Comparison of ENCODE assay signal across 16 cellular contexts in the genomic region with DNA sequence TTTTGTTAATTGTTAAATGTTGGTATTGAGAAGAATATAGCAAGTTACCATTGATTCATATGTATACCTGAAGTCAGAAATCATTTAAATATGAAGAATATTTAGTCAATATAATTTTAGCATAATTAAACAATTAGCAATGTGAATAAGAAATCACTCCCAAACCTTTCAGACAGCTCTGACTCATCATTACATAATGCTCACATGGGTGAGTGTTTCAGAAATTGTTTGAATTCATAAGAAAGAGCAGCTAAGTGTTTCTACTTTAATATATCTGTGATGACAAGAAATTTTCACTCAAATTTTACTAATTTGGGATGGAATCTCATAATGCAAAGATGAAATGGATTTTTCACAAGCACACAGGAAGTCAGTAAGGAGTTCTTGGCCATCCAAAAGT. TPM values are rescaled to one million over a fixed set of nuclear protein-coding genes. Genes with fewer than 3 reads are reported as not detected.
DNase-seq lines count a peak whose midpoint lies in the region; ATAC-seq and TF ChIP-seq lines count a peak whose summit lies in the region.
"Had no signal": no experiment of that assay in that cellular context is flagged by ENCODE, and none has a peak within 500 bp of the region (broad histone marks: within the 10 kb centered on the region; RNA-seq: fewer than 3 reads in every experiment).

No MANE protein-coding gene starts in this region.

- no peak overlapping the region for H3K4me3 ChIP-seq in breast epithelium
- H3K4me3 ChIP-seq in fibroblast of mammary gland (ENCODE audit: control insufficient read depth, low read depth, low read length) = no peak overlapping the region
- H3K4me3 ChIP-seq: adrenal gland, tibial artery had no signal

- CTCF ChIA-PET in MCF 10A (lab: Yijun Ruan, JAX) = interaction anchor here (0.8 to 1.7 kb wide), 3 partner anchors 26 to 44 kb away, joined by 3 to 7 read pairs (median 4); no protein-coding TSS in a partner anchor
- CTCF ChIA-PET in RWPE1 (lab: Yijun Ruan, JAX) = no interaction called here
- CTCF ChIA-PET in activated naive CD4-positive, alpha-beta T cell treated with anti-CD3 and anti-CD28 coated beads, Interleukin-2, amount 10 ng/mL, durations not matched to agents 7 days and 5 days (lab: Charles Lee) = interaction anchor here (1.5 kb wide), 1 partner anchor 13 kb away, joined by 3 read pairs; no protein-coding TSS in a partner anchor

- DNase-seq in MCF 10A (ENCODE audit: unreplicated experiment) (peak; percentile 41), breast epithelium (ENCODE audit: low spot score in 2 of 2) (no peak), RWPE1 (ENCODE audit: low spot score) (peak; percentile 55), fibroblast of mammary gland (ENCODE audit: low read depth) (peak; percentile 44), CD14-positive monocyte (ENCODE audit: low spot score) (no peak)
- no peak for DNase-seq in activated naive CD4-positive, alpha-beta T cell treated with anti-CD3 and anti-CD28 coated beads, Interleukin-2, amount 10 ng/mL, durations not matched to agents 7 days and 5 days
- no peak for DNase-seq in activated CD4-positive, alpha-beta T cell treated with anti-CD3 and anti-CD28 coated beads, Interleukin-2, amount 10 ng/mL, durations not matched to agents 24 days and 14 days
- DNase-seq: activated CD4-positive, alpha-beta T cell treated with anti-CD3 and anti-CD28 coated beads for 48 hours; activated T-cell treated with anti-CD3 and anti-CD28 coated beads, Interleukin-2, amount 50 U/mL, for 4 hours; adrenal gland; immature natural killer cell; T-helper 1 cell; tibial artery had no signal

- H3K9me3 Mint-ChIP-seq in MCF 10A (ENCODE audit: unreplicated experiment) = no peaks in the 10 kb centered on the region
- no peaks in the 10 kb centered on the region for H3K9me3 Mint-ChIP-seq in activated naive CD4-positive, alpha-beta T cell treated with anti-CD3 and anti-CD28 coated beads, Interleukin-2, amount 10 ng/mL, durations not matched to agents 7 days and 5 days
- peaks cover 0 to 3% (median 0%) of the 10 kb centered on the region in 7 donors for H3K9me3 Mint-ChIP-seq in CD14-positive monocyte
- H3K9me3 Mint-ChIP-seq in activated CD4-positive, alpha-beta T cell treated with anti-CD3 and anti-CD28 coated beads, Interleukin-2, amount 10 ng/mL, durations not matched to agents 24 days and 14 days = no peaks in the 10 kb centered on the region
- H3K9me3 Mint-ChIP-seq: activated T-cell treated with anti-CD3 and anti-CD28 coated beads, Interleukin-2, amount 50 U/mL, for 4 hours; dendritic cell treated with granulocyte-macrophage colony-stimulating factor and Interleukin-4, amounts not matched to agents 40 ng/mL and 50 ng/mL, for 4 days had no signal

- H3K36me3 Mint-ChIP-seq in MCF 10A (ENCODE audit: insufficient read depth, unreplicated experiment) (no peaks in the 10 kb centered on the region), CD14-positive monocyte (peaks cover 0 to 6% of the 10 kb centered on the region in 2 donors)
- peaks cover 4% of the 10 kb centered on the region for H3K36me3 Mint-ChIP-seq in activated naive CD4-positive, alpha-beta T cell treated with anti-CD3 and anti-CD28 coated beads, Interleukin-2, amount 10 ng/mL, durations not matched to agents 7 days and 5 days
- peaks cover 2% of the 10 kb centered on the region for H3K36me3 Mint-ChIP-seq in activated CD4-positive, alpha-beta T cell treated with anti-CD3 and anti-CD28 coated beads, Interleukin-2, amount 10 ng/mL, durations not matched to agents 24 days and 14 days (ENCODE audit: low read depth)
- H3K36me3 Mint-ChIP-seq: immature natural killer cell had no signal

- H3K27ac ChIP-seq in breast epithelium (no peak overlapping the region), RWPE1 (no peak overlapping the region)
- H3K27ac ChIP-seq: adrenal gland, HL-60, tibial artery had no signal

- POLR2A ChIA-PET in MCF 10A (lab: Yijun Ruan, JAX) = interaction anchor here (0.7 to 5.3 kb wide), 12 partner anchors 13 to 160 kb away, joined by 3 to 66 read pairs (median 4); a partner anchor contains a TSS
- POLR2A ChIA-PET in RWPE1 (lab: Yijun Ruan, JAX; ENCODE audit: low non-redundant PET) = no interaction called here

- no peaks in the 10 kb centered on the region for H3K27me3 Mint-ChIP-seq in MCF 10A (ENCODE audit: insufficient read depth, unreplicated experiment)
- no peaks in the 10 kb centered on the region for H3K27me3 Mint-ChIP-seq in activated naive CD4-positive, alpha-beta T cell treated with anti-CD3 and anti-CD28 coated beads, Interleukin-2, amount 10 ng/mL, durations not matched to agents 7 days and 5 days
- H3K27me3 Mint-ChIP-seq in CD14-positive monocyte (ENCODE audit: low read depth in 3 of 3) = no peaks in the 10 kb centered on the region
- H3K27me3 Mint-ChIP-seq in activated CD4-positive, alpha-beta T cell treated with anti-CD3 and anti-CD28 coated beads, Interleukin-2, amount 10 ng/mL, durations not matched to agents 24 days and 14 days = no peaks in the 10 kb centered on the region
- H3K27me3 Mint-ChIP-seq: dendritic cell treated with granulocyte-macrophage colony-stimulating factor and Interleukin-4, amounts not matched to agents 40 ng/mL and 50 ng/mL, for 4 days had no signal

- H3K36me3 ChIP-seq in breast epithelium = no peaks in the 10 kb centered on the region
- H3K36me3 ChIP-seq: adrenal gland, tibial artery had no signal

- no peaks in the 10 kb centered on the region for H3K4me1 ChIP-seq in breast epithelium
- H3K4me1 ChIP-seq: adrenal gland, tibial artery had no signal

- TF ChIP-seq CTCF in MCF 10A (IDR thresholded peaks at IDR 0.05; ENCODE audit: unreplicated experiment) (no peak), breast epithelium (IDR thresholded peaks at IDR 0.05) (no peak), RWPE1 (conservative IDR thresholded peaks at IDR 0.05; ENCODE audit: low read depth) (no peak), fibroblast of mammary gland (conservative IDR thresholded peaks at IDR 0.05; ENCODE audit: control insufficient read depth, insufficient read depth, low read depth, low read length) (no peak), CD14-positive monocyte (IDR thresholded peaks at IDR 0.05) (no peak)

- TF ChIP-seq POLR2A in breast epithelium (IDR thresholded peaks at IDR 0.05) = no peak

- no peaks in the 10 kb centered on the region for H3K9me3 ChIP-seq in breast epithelium
- H3K9me3 ChIP-seq: adrenal gland, tibial artery had no signal

- H3K4me3 Mint-ChIP-seq in MCF 10A (ENCODE audit: unreplicated experiment) (no peak overlapping the region), CD14-positive monocyte (no peak overlapping the region)
- H3K4me3 Mint-ChIP-seq in activated naive CD4-positive, alpha-beta T cell treated with anti-CD3 and anti-CD28 coated beads, Interleukin-2, amount 10 ng/mL, durations not matched to agents 7 days and 5 days = no peak overlapping the region
- H3K4me3 Mint-ChIP-seq in activated CD4-positive, alpha-beta T cell treated with anti-CD3 and anti-CD28 coated beads, Interleukin-2, amount 10 ng/mL, durations not matched to agents 24 days and 14 days = no peak overlapping the region
- H3K4me3 Mint-ChIP-seq: activated T-cell treated with anti-CD3 and anti-CD28 coated beads, Interleukin-2, amount 50 U/mL, for 4 hours; dendritic cell treated with granulocyte-macrophage colony-stimulating factor and Interleukin-4, amounts not matched to agents 40 ng/mL and 50 ng/mL, for 4 days had no signal

- no peaks in the 10 kb centered on the region for H3K27me3 ChIP-seq in breast epithelium
- H3K27me3 ChIP-seq: adrenal gland, tibial artery had no signal

- BruUV-seq in MCF 10A (replicated peaks; lab: Mats Ljungman, UMichigan) = no TSS peak

- no peak for ATAC-seq in HG02678 (IDR thresholded peaks at IDR 0.05; ENCODE audit: unreplicated experiment)
- ATAC-seq: activated T-cell treated with anti-CD3 and anti-CD28 coated beads, Interleukin-2, amount 50 U/mL, for 4 hours had no signal

- H3K4me1 Mint-ChIP-seq in MCF 10A (ENCODE audit: insufficient read depth, unreplicated experiment) (peaks cover 11% of the 10 kb centered on the region), CD14-positive monocyte (peaks cover 9% of the 10 kb centered on the region)
- peaks cover 4% of the 10 kb centered on the region for H3K4me1 Mint-ChIP-seq in activated naive CD4-positive, alpha-beta T cell treated with anti-CD3 and anti-CD28 coated beads, Interleukin-2, amount 10 ng/mL, durations not matched to agents 7 days and 5 days
- peaks cover 7% of the 10 kb centered on the region for H3K4me1 Mint-ChIP-seq in activated CD4-positive, alpha-beta T cell treated with anti-CD3 and anti-CD28 coated beads, Interleukin-2, amount 10 ng/mL, durations not matched to agents 24 days and 14 days

- H3K27ac Mint-ChIP-seq in MCF 10A (ENCODE audit: low read depth, unreplicated experiment) (no peak overlapping the region), CD14-positive monocyte (peak overlapping the region in 1 of 7 donors; percentile 86)
- no peak overlapping the region for H3K27ac Mint-ChIP-seq in activated naive CD4-positive, alpha-beta T cell treated with anti-CD3 and anti-CD28 coated beads, Interleukin-2, amount 10 ng/mL, durations not matched to agents 7 days and 5 days
- H3K27ac Mint-ChIP-seq in activated CD4-positive, alpha-beta T cell treated with anti-CD3 and anti-CD28 coated beads, Interleukin-2, amount 10 ng/mL, durations not matched to agents 24 days and 14 days = no peak overlapping the region
- H3K27ac Mint-ChIP-seq: dendritic cell treated with granulocyte-macrophage colony-stimulating factor and Interleukin-4, amounts not matched to agents 40 ng/mL and 50 ng/mL, for 4 days had no signal

- intact Hi-C loops in MCF 10A (cut with micrococcal nuclease) (no loop called here), breast epithelium (cut with DNase I; ENCODE audit: low total_unique reads) (no loop called here), CD14-positive monocyte (cut with micrococcal nuclease) (loop anchor here in 1 of 2 donors (10.0 kb wide), 1 partner anchor 53 kb away; no protein-coding TSS in a partner anchor)
- intact Hi-C loops in activated CD4-positive, alpha-beta T cell treated with anti-CD3 and anti-CD28 coated beads, Interleukin-2, amount 10 ng/mL, durations not matched to agents 24 days and 14 days (cut with micrococcal nuclease) = no loop called here

RNA-seq across cellular contexts. Expression of a gene that starts 42.0 kb away (rescaled TPM):
- total RNA-seq in MCF 10A (2022) (71.0 and 96.4 TPM in 2 replicates), breast epithelium (10 to 100 TPM; 39.4 to 82.8 (median 41.0) TPM)
- polyA plus RNA-seq in CD14-positive monocyte = 100 to 1,000 TPM in 1 of 2 donors, 10 to 100 TPM in 1; 92.6 to 135 TPM
- 96.2 and 99.0 TPM in 2 replicates for total RNA-seq in activated CD4-positive, alpha-beta T cell treated with anti-CD3 and anti-CD28 coated beads, Interleukin-2, amount 10 ng/mL, durations not matched to agents 24 days and 14 days

RNA-seq across cellular contexts. Expression of a gene that starts 51.1 kb away (rescaled TPM):
- total RNA-seq in MCF 10A (2022) (18.2 and 21.6 TPM in 2 replicates), breast epithelium (10 to 100 TPM in 2 of 3 donors, 1 to 10 TPM in 1; 5.9 to 20.3 (median 15.8) TPM)
- polyA plus RNA-seq in CD14-positive monocyte = 1 to 10 TPM; 3.1 to 3.2 TPM
- 17.9 and 18.1 TPM in 2 replicates for total RNA-seq in activated CD4-positive, alpha-beta T cell treated with anti-CD3 and anti-CD28 coated beads, Interleukin-2, amount 10 ng/mL, durations not matched to agents 24 days and 14 days

RNA-seq across cellular contexts. Expression of a gene that starts 56.8 kb away (rescaled TPM):
- total RNA-seq in MCF 10A (2022) = 444 and 575 TPM in 2 replicates
- total RNA-seq in breast epithelium = 100 to 1,000 TPM; 161 to 217 (median 214) TPM
- 100 to 1,000 TPM; 191 to 223 TPM for polyA plus RNA-seq in CD14-positive monocyte
- 280 and 282 TPM in 2 replicates for total RNA-seq in activated CD4-positive, alpha-beta T cell treated with anti-CD3 and anti-CD28 coated beads, Interleukin-2, amount 10 ng/mL, durations not matched to agents 24 days and 14 days

Comparison
In these comparisons a context has a peak if more than half of its experiments do, and no peak if none do; other contexts are left out.
1. DNase-seq: peak in MCF 10A (single experiment), RWPE1 (single experiment) and fibroblast of mammary gland (single experiment); none in breast epithelium (0 of 2), activated naive CD4-positive, alpha-beta T cell treated with anti-CD3 and anti-CD28 coated beads, Interleukin-2, amount 10 ng/mL, durations not matched to agents 7 days and 5 days (single experiment), CD14-positive monocyte (single experiment) and activated CD4-positive, alpha-beta T cell treated with anti-CD3 and anti-CD28 coated beads, Interleukin-2, amount 10 ng/mL, durations not matched to agents 24 days and 14 days (single experiment).